ENCODE assay signal across 26 cellular contexts in the genomic region with DNA sequence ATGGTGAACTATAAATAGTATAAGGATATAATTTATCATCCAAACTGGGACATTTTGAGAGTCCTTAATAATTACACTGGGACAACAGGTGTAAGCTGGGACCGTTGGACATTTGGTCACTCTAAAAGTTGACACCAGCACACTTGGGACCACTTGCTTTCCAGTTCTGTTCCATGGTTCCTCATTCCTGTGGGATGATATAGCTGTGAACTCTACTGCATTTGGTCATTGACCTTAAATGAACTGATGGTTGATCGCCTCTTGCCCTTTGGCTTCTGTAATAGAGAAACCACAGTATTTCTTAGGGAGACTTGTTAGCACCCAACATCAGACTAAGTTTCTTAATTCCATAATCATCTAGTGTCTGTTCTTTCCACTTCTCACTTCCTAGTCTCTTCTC.
"Had no signal": no experiment of that assay in that cellular context is flagged by ENCODE, and none has a peak within 500 bp of the region (broad histone marks: within the 10 kb centered on the region; RNA-seq: fewer than 3 reads in every experiment).

No MANE protein-coding gene starts in this region.

- H3K4me2 ChIP-seq: hepatocyte had no signal

- H2AFZ ChIP-seq: hepatocyte, parathyroid adenoma had no signal

- DNase-seq: activated CD4-positive, alpha-beta T cell treated with anti-CD3 and anti-CD28 coated beads for 1 hour; activated CD4-positive, alpha-beta T cell treated with anti-CD3 and anti-CD28 coated beads, Interleukin-2, amount 50 U/mL, for 1 hour; activated naive CD4-positive, alpha-beta T cell; activated T-cell treated with anti-CD3 and anti-CD28 coated beads, Interleukin-2, amount 50 U/mL, for 1 hour; adrenal gland; effector memory CD4-positive, alpha-beta T cell; glutamatergic neuron; immature natural killer cell; left ventricle myocardium inferior; mammary epithelial cell; spleen; stimulated activated CD4-positive, alpha-beta T cell treated with anti-CD3 and anti-CD28 coated beads, Interleukin-4, amount 100 ng/mL, for 1 hour; stimulated activated naive CD8-positive, alpha-beta T cell treated with anti-CD3 and anti-CD28 coated beads, Interleukin-15, Interleukin-2, amounts not matched to agents 100 U/mL and 50 U/mL, for 24 hours; T-helper 1 cell; upper lobe of right lung had no signal

- H3K27me3 Mint-ChIP-seq: central memory CD8-positive, alpha-beta T cell had no signal

- H3K27ac ChIP-seq: breast epithelium, esophagus muscularis mucosa, hepatocyte, left ventricle myocardium inferior, neutrophil, parathyroid adenoma, spleen, upper lobe of right lung had no signal

- H3K27ac Mint-ChIP-seq: activated naive CD8-positive, alpha-beta T cell; activated T-helper 17 cell treated with anti-CD3 and anti-CD28 coated beads, Interleukin-2, amount 50 U/mL, for 72 hours; mesothelial cell of epicardium; natural killer cell treated with Interleukin-12 subunit alpha and Interleukin-12 subunit beta and Interleukin-15 and Interleukin-18, amount 100 ng/mL, for 72 hours had no signal

- H3K27me3 ChIP-seq: adrenal gland, breast epithelium, esophagus muscularis mucosa, hepatocyte, neutrophil, spleen, upper lobe of right lung had no signal

- H3K4me1 Mint-ChIP-seq: central memory CD8-positive, alpha-beta T cell; immature natural killer cell had no signal

- H3K36me3 Mint-ChIP-seq: mesothelial cell of epicardium had no signal

- H3K36me3 ChIP-seq: adrenal gland, breast epithelium, esophagus muscularis mucosa, left ventricle myocardium inferior, neutrophil, spleen, upper lobe of right lung had no signal

- ATAC-seq: activated T-helper 17 cell treated with anti-CD3 and anti-CD28 coated beads, Interleukin-2, amount 50 U/mL, for 72 hours; natural killer cell treated with Interleukin-12 subunit alpha and Interleukin-12 subunit beta and Interleukin-15 and Interleukin-18, amount 100 ng/mL, for 72 hours; sciatic nerve; stimulated activated naive CD8-positive, alpha-beta T cell treated with anti-CD3 and anti-CD28 coated beads, Interleukin-15, Interleukin-2, amounts not matched to agents 100 U/mL and 50 U/mL, for 24 hours; upper lobe of right lung had no signal

- H3K4me1 ChIP-seq: breast epithelium, esophagus muscularis mucosa, left ventricle myocardium inferior, parathyroid adenoma, upper lobe of right lung had no signal

- H3K4me3 Mint-ChIP-seq: activated naive CD8-positive, alpha-beta T cell; activated T-helper 17 cell treated with anti-CD3 and anti-CD28 coated beads, Interleukin-2, amount 50 U/mL, for 72 hours; central memory CD8-positive, alpha-beta T cell; immature natural killer cell; mesothelial cell of epicardium; natural killer cell treated with Interleukin-12 subunit alpha and Interleukin-12 subunit beta and Interleukin-15 and Interleukin-18, amount 100 ng/mL, for 72 hours had no signal

- H3K9ac ChIP-seq: parathyroid adenoma had no signal

- H3K4me3 ChIP-seq: adrenal gland, breast epithelium, esophagus muscularis mucosa, hepatocyte, left ventricle myocardium inferior, spleen, upper lobe of right lung had no signal

- H3K9me3 ChIP-seq: adrenal gland, upper lobe of right lung had no signal

- H3K79me2 ChIP-seq: hepatocyte, parathyroid adenoma had no signal
